ENCODE assay signal across 33 cellular contexts in genomic region chr6:3699231-3699630, GRCh38.
"Had no signal": no experiment of that assay in that cellular context is flagged by ENCODE, and none has a peak within 500 bp of the region (broad histone marks: within the 10 kb centered on the region; RNA-seq: fewer than 3 reads in every experiment).

No MANE protein-coding gene starts in this region.

- H3K36me3 ChIP-seq: MG63 had no signal

- H3K27me3 ChIP-seq: MG63 had no signal

- DNase-seq: Karpas-422, Kasumi-1, MG63, MM.1S, MV-4-11, NCI-H1048, NCI-H1092, NCI-H1092 treated with DMSO at 0.1 percent for 48 hours, NCI-H1105, NCI-H1105 treated with DMSO at 0.1 percent for 48 hours, NCI-H1417, NCI-H1417 treated with DMSO at 0.1 percent for 48 hours, NCI-H1436, NCI-H1436 treated with DMSO at 0.1 percent for 48 hours, NCI-H146, NCI-H1694, NCI-H1694 treated with DMSO at 0.1 percent for 48 hours, NCI-H187, NCI-H187 treated with DMSO at 0.1 percent for 48 hours, NCI-H1930, NCI-H2029, NCI-H2029 treated with DMSO at 0.1 percent for 48 hours, NCI-H2081, NCI-H2081 treated with DMSO at 0.1 percent for 48 hours, NCI-H2107, NCI-H2171, NCI-H2171 treated with DMSO at 0.1 percent for 48 hours, NCI-H2227 treated with DMSO at 0.1 percent for 48 hours, NCI-H226, NCI-H345, NCI-H446 treated with DMSO at 0.1 percent for 48 hours, NCI-H510A, NCI-H510A treated with DMSO at 0.1 percent for 48 hours had no signal

- H3K4me3 ChIP-seq: MG63 had no signal

- H3K9me3 ChIP-seq: MG63 had no signal
